ENCODE assay signal across 11 cellular contexts in the genomic region with DNA sequence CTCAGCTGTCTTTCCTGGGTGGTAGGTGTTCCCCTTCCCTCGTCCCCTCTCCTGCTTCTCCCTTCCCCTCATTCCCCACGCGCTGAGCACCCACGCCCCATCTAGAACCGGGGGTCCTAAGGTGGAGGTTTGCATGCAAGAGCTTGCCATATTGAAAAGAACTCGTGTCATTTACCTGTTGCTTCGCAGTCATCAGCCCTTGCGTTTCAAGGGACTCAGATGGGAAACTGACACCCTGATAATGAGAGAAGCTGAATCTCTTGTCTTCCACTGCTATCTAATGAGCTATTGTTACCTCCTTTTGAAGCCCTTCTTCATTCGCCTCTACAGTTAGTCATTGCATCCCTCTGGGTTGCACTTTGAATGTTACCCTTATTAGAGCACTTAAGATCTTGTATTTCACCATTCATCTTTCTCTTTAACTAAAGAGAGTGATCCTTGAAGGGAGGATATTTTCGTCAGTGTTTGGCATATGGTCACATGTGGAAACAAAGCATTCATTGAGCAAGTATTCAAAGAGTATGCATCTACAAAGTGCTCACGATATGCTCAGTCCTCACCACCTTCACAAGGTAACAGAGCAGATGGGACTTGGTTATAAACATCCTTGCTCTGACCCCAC. TPM values are rescaled to one million over a fixed set of nuclear protein-coding genes. Genes with fewer than 3 reads are reported as not detected.
DNase-seq lines count a peak whose midpoint lies in the region; ATAC-seq and TF ChIP-seq lines count a peak whose summit lies in the region.
"Had no signal": no experiment of that assay in that cellular context is flagged by ENCODE, and none has a peak within 500 bp of the region (broad histone marks: within the 10 kb centered on the region; RNA-seq: fewer than 3 reads in every experiment).

No MANE protein-coding gene starts in this region.

- no peaks in the 10 kb centered on the region for H3K27me3 ChIP-seq in SJSA1 (replicated peaks)
- H3K27me3 ChIP-seq in iPS DF 6.9 (ENCODE audit: control insufficient read depth, insufficient read depth, low read length) = peaks cover 22% of the 10 kb centered on the region
- peaks cover 12% of the 10 kb centered on the region for H3K27me3 ChIP-seq in smooth muscle cell (ENCODE audit: low read depth)
- H3K27me3 ChIP-seq in thyroid gland = no peaks in the 10 kb centered on the region

- H2AFZ ChIP-seq in smooth muscle cell (ENCODE audit: low read depth) = peak overlapping the region; percentile 92

- POLR2A ChIA-PET in activated CD4-positive, alpha-beta T cell treated with anti-CD3 and anti-CD28 coated beads for 36 hours (lab: Charles Lee) = interaction anchor here (0.5 to 1.0 kb wide), 3 partner anchors 24 to 583 kb away, joined by 3 to 4 read pairs (median 3); no protein-coding TSS in a partner anchor

- peaks cover 3% of the 10 kb centered on the region for H3F3A ChIP-seq in smooth muscle cell (ENCODE audit: low read depth)

- TF ChIP-seq CTCF in GM12864 (IDR thresholded peaks at IDR 0.05; ENCODE audit: low read depth, low read length, missing control alignments) = no peak
- TF ChIP-seq CTCF in smooth muscle cell (IDR thresholded peaks at IDR 0.05; ENCODE audit: borderline replicate concordance, insufficient read depth, poor library complexity, severe bottlenecking) = no peak
- no peak for TF ChIP-seq CTCF in thyroid gland (IDR thresholded peaks at IDR 0.05)

- H3K9me3 Mint-ChIP-seq in activated CD4-positive, alpha-beta T cell treated with anti-CD3 and anti-CD28 coated beads for 36 hours (ENCODE audit: low read depth) = no peaks in the 10 kb centered on the region
- H3K9me3 Mint-ChIP-seq: activated naive CD4-positive, alpha-beta T cell treated with anti-CD3 and anti-CD28 coated beads for 36 hours; T-cell had no signal

- H3K9ac ChIP-seq in smooth muscle cell (ENCODE audit: low read depth) = peak overlapping the region; percentile 78

- H3K36me3 ChIP-seq in SJSA1 (no peaks in the 10 kb centered on the region), iPS DF 6.9 (ENCODE audit: control insufficient read depth, insufficient read depth, low read length) (no peaks in the 10 kb centered on the region), smooth muscle cell (ENCODE audit: low read depth) (no peaks in the 10 kb centered on the region), thyroid gland (no peaks in the 10 kb centered on the region)

- H3K4me1 ChIP-seq in SJSA1 (replicated peaks) (peaks cover 15% of the 10 kb centered on the region), iPS DF 6.9 (ENCODE audit: control insufficient read depth, insufficient read depth, low read length) (0 out of 2 replicates have a peak, but pooled peaks cover 2% of the 10 kb centered on the region), smooth muscle cell (ENCODE audit: low read depth) (peaks cover 6% of the 10 kb centered on the region), thyroid gland (peaks cover 0 to 4% of the 10 kb centered on the region in 2 donors)

- no peak overlapping the region for H3K27ac Mint-ChIP-seq in activated CD4-positive, alpha-beta T cell treated with anti-CD3 and anti-CD28 coated beads for 36 hours
- H3K27ac Mint-ChIP-seq: activated naive CD4-positive, alpha-beta T cell treated with anti-CD3 and anti-CD28 coated beads for 36 hours; T-cell had no signal

- H3K4me1 Mint-ChIP-seq in activated CD4-positive, alpha-beta T cell treated with anti-CD3 and anti-CD28 coated beads for 36 hours = peaks cover 3% of the 10 kb centered on the region

- H3K36me3 Mint-ChIP-seq in activated CD4-positive, alpha-beta T cell treated with anti-CD3 and anti-CD28 coated beads for 36 hours (ENCODE audit: low read depth) = no peaks in the 10 kb centered on the region
- H3K36me3 Mint-ChIP-seq: T-cell had no signal

- H3K4me3 ChIP-seq in GM12864 (ENCODE audit: low read depth, low read length) (peak overlapping the region; percentile 58), SJSA1 (peak overlapping the region; percentile 49), iPS DF 6.9 (ENCODE audit: low read length) (peak overlapping the region; percentile 52; the same call in 1 of the 2 replicates), smooth muscle cell (peak overlapping the region; percentile 71), thyroid gland (replicated peaks in 1 of 3) (peak overlapping the region in 1 of 3 donors; percentile 45)

- no peak for DNase-seq in GM12864 (ENCODE audit: low read depth)
- DNase-seq in SJSA1 (ENCODE audit: low read depth in 1 of 2, low spot score in 2 of 2) = peak in 1 of 2 experiments; percentile 9
- no peak for DNase-seq in iPS DF 6.9 (ENCODE audit: low read depth, low spot score)
- no peak for DNase-seq in smooth muscle cell (lab: John Stamatoyannopoulos, UW; ENCODE audit: unreplicated experiment)
- no peak for DNase-seq in thyroid gland
- DNase-seq in GDM1 (lab: John Stamatoyannopoulos, UW) = no peak
- no peak for DNase-seq in NCI-H187 (lab: John Stamatoyannopoulos, UW)
- no peak for DNase-seq in activated CD4-positive, alpha-beta T cell treated with anti-CD3 and anti-CD28 coated beads for 36 hours
- DNase-seq: stimulated activated CD4-positive, alpha-beta T cell treated with anti-CD3 and anti-CD28 coated beads, Interleukin-4, amount 100 ng/mL, for 4 hours had no signal

- WGBS in iPS DF 6.9 (ENCODE audit: insufficient coverage, insufficient read length) = no CpG with 5 or more reads among the region's 11 CpGs
- 44% methylated on average over 11 of the region's 11 CpGs for WGBS in smooth muscle cell (ENCODE audit: low lambda C conversion rate)
- 36 to 40% methylated on average over 11 of the region's 11 CpGs for WGBS in thyroid gland, 2 donors

- TF ChIP-seq POLR2A in thyroid gland (IDR thresholded peaks at IDR 0.05) = no peak

- peak overlapping the region; percentile 90 for H3K4me2 ChIP-seq in smooth muscle cell

- no peak overlapping the region for H3K4me3 Mint-ChIP-seq in activated CD4-positive, alpha-beta T cell treated with anti-CD3 and anti-CD28 coated beads for 36 hours
- H3K4me3 Mint-ChIP-seq: activated naive CD4-positive, alpha-beta T cell treated with anti-CD3 and anti-CD28 coated beads for 36 hours; T-cell had no signal

- H3K27ac ChIP-seq in SJSA1 (no peak overlapping the region), iPS DF 6.9 (ENCODE audit: low read length) (no peak overlapping the region), smooth muscle cell (ENCODE audit: low read depth) (no peak overlapping the region), thyroid gland (no peak overlapping the region)

- no peaks in the 10 kb centered on the region for H3K79me2 ChIP-seq in smooth muscle cell (ENCODE audit: low read depth)

- CTCF ChIA-PET in activated CD4-positive, alpha-beta T cell treated with anti-CD3 and anti-CD28 coated beads for 36 hours (lab: Charles Lee) = interaction anchor here (0.7 to 2.7 kb wide), 2 partner anchors 13 to 65 kb away, joined by 4 to 12 read pairs; no protein-coding TSS in a partner anchor

- H4K20me1 ChIP-seq in smooth muscle cell (ENCODE audit: low read depth) = no peaks in the 10 kb centered on the region

- intact Hi-C loops in thyroid gland (cut with DNase I) = loop anchor here (10.0 kb wide), 1 partner anchor 106 kb away; no protein-coding TSS in a partner anchor
- intact Hi-C loops in activated CD4-positive, alpha-beta T cell treated with anti-CD3 and anti-CD28 coated beads for 36 hours (cut with DNase I, micrococcal nuclease) = loop anchor here (2.0 to 5.0 kb wide), 4 partner anchors 64 to 679 kb away; a partner anchor contains a TSS

- H3K9me3 ChIP-seq in SJSA1 (replicated peaks) (no peaks in the 10 kb centered on the region), iPS DF 6.9 (ENCODE audit: control insufficient read depth, insufficient read depth, low read length) (no peaks in the 10 kb centered on the region), smooth muscle cell (replicated peaks; ENCODE audit: low read depth) (no peaks in the 10 kb centered on the region), thyroid gland (no peaks in the 10 kb centered on the region)

- peaks cover 5% of the 10 kb centered on the region for H3K27me3 Mint-ChIP-seq in activated CD4-positive, alpha-beta T cell treated with anti-CD3 and anti-CD28 coated beads for 36 hours
- H3K27me3 Mint-ChIP-seq: T-cell had no signal

- no peak for ATAC-seq in activated CD4-positive, alpha-beta T cell treated with anti-CD3 and anti-CD28 coated beads for 36 hours

RNA-seq across cellular contexts. Expression of a gene that starts 25.7 kb away (rescaled TPM):
- total RNA-seq in SJSA1 (2014; rRNA removed; shearing (Covaris generic)) = 2.5 and 3.1 TPM in 2 replicates
- total RNA-seq in smooth muscle cell (0.27 TPM in 1 of 2 replicates, not detected in the other), thyroid gland (under 1 TPM in 1 of 4 donors, not detected in 3; 0.56 TPM)
- 1.2 and 1.4 TPM in 2 replicates for polyA plus RNA-seq in smooth muscle cell
- under 1 TPM; 0.25 to 0.37 TPM for total RNA-seq in activated CD4-positive, alpha-beta T cell treated with anti-CD3 and anti-CD28 coated beads for 36 hours
